Comparison of ENCODE assay signal across 25 cellular contexts in genomic region chr10:66637273-66638036, GRCh38.
DNase-seq lines count a peak whose midpoint lies in the region; ATAC-seq and TF ChIP-seq lines count a peak whose summit lies in the region.
"Had no signal": no experiment of that assay in that cellular context is flagged by ENCODE, and none has a peak within 500 bp of the region (broad histone marks: within the 10 kb centered on the region; RNA-seq: fewer than 3 reads in every experiment).

No MANE protein-coding gene starts in this region.

- no peaks in the 10 kb centered on the region for H3K27me3 Mint-ChIP-seq in stimulated activated memory B cell treated with anti-CD40 and anti-IgM and Interleukin-4, amounts not matched to agents 10 μg/mL and 1 μg/mL and 100 μg/mL, for 72 hours
- H3K27me3 Mint-ChIP-seq: activated CD8-positive, alpha-beta T cell treated with anti-CD3 and anti-CD28 coated beads for 36 hours; naive thymus-derived CD8-positive, alpha-beta T cell had no signal

- no peak overlapping the region for H3K4me3 ChIP-seq in heart left ventricle
- H3K4me3 ChIP-seq in left ventricle myocardium inferior: no peak overlapping the region
- no peak overlapping the region for H3K4me3 ChIP-seq in RWPE2 (ENCODE audit: severe bottlenecking)
- H3K4me3 ChIP-seq: BLaER1 treated with 17β-estradiol and CSF1 and Interleukin-3, amounts not matched to agents 10 nM and 100 nM; GM12878; testis had no signal

- H3K27ac ChIP-seq in heart left ventricle (no peak overlapping the region), left ventricle myocardium inferior (replicated peaks) (no peak overlapping the region), RWPE2 (ENCODE audit: poor library complexity, severe bottlenecking) (no peak overlapping the region), caudate nucleus (ENCODE audit: low read depth, low read length) (no peak overlapping the region)
- H3K27ac ChIP-seq: BLaER1 treated with 17β-estradiol and CSF1 and Interleukin-3, amounts not matched to agents 10 nM and 100 nM; KMS-11; testis had no signal

- peak in 3 of 5 donors; percentile 17 to 28 (median 26) for DNase-seq in heart left ventricle
- no peak for DNase-seq in left ventricle myocardium inferior
- DNase-seq in RWPE2 (ENCODE audit: low spot score): no peak
- peak; percentile 27 for DNase-seq in left ventricle myocardium superior
- DNase-seq in SHP77 (lab: John Stamatoyannopoulos, UW): no peak
- no peak for DNase-seq in caudate nucleus (lab: John Stamatoyannopoulos, UW)
- DNase-seq: activated CD4-positive, CD25-positive, alpha-beta regulatory T cell; activated CD8-positive, alpha-beta T cell treated with anti-CD3 and anti-CD28 coated beads for 36 hours; activated naive CD4-positive, alpha-beta T cell; activated T-cell treated with anti-CD3 and anti-CD28 coated beads, Interleukin-2, amount 50 U/mL, for 1 hour; mesenchymal stem cell; naive thymus-derived CD8-positive, alpha-beta T cell; NCI-H1092 treated with DMSO at 0.1 percent for 48 hours; NCI-H2029 treated with DMSO at 0.1 percent for 48 hours; NCI-H446 treated with DMSO at 0.1 percent for 48 hours; NK-92 treated with Interleukin-12 subunit alpha and Interleukin-12 subunit beta, amount 100 ng/mL, for 24 hours; T-helper 9 cell; testis had no signal

- WGBS in heart left ventricle, 4 donors: 31 to 43% (median 37%) methylated on average over 2 to 3 of the region's 3 CpGs

- H3K9me3 ChIP-seq in heart left ventricle (no peaks in the 10 kb centered on the region), left ventricle myocardium inferior (replicated peaks) (no peaks in the 10 kb centered on the region), RWPE2 (ENCODE audit: severe bottlenecking) (no peaks in the 10 kb centered on the region)
- H3K9me3 ChIP-seq: BLaER1 treated with 17β-estradiol and CSF1 and Interleukin-3, amounts not matched to agents 10 nM and 100 nM; testis had no signal

- TF ChIP-seq POLR2A in heart left ventricle (IDR thresholded peaks at IDR 0.05): no peak

- no peaks in the 10 kb centered on the region for H3K4me1 Mint-ChIP-seq in stimulated activated memory B cell treated with anti-CD40 and anti-IgM and Interleukin-4, amounts not matched to agents 10 μg/mL and 1 μg/mL and 100 μg/mL, for 72 hours
- H3K4me1 Mint-ChIP-seq: naive thymus-derived CD8-positive, alpha-beta T cell; stimulated activated effector memory CD8-positive, alpha-beta T cell treated with anti-CD3 and anti-CD28 coated beads, Interleukin-12 subunit alpha, Interleukin-12 subunit beta, amount 100 ng/mL, for 72 hours had no signal

- H3K4me3 Mint-ChIP-seq in stimulated activated memory B cell treated with anti-CD40 and anti-IgM and Interleukin-4, amounts not matched to agents 10 μg/mL and 1 μg/mL and 100 μg/mL, for 72 hours: no peak overlapping the region
- H3K4me3 Mint-ChIP-seq: activated CD8-positive, alpha-beta T cell treated with anti-CD3 and anti-CD28 coated beads for 36 hours; naive thymus-derived CD8-positive, alpha-beta T cell; stimulated activated effector memory CD8-positive, alpha-beta T cell treated with anti-CD3 and anti-CD28 coated beads, Interleukin-12 subunit alpha, Interleukin-12 subunit beta, amount 100 ng/mL, for 72 hours had no signal

- no peak overlapping the region for H3K27ac Mint-ChIP-seq in stimulated activated memory B cell treated with anti-CD40 and anti-IgM and Interleukin-4, amounts not matched to agents 10 μg/mL and 1 μg/mL and 100 μg/mL, for 72 hours
- H3K27ac Mint-ChIP-seq: activated CD8-positive, alpha-beta T cell treated with anti-CD3 and anti-CD28 coated beads for 36 hours; naive thymus-derived CD8-positive, alpha-beta T cell; stimulated activated effector memory CD8-positive, alpha-beta T cell treated with anti-CD3 and anti-CD28 coated beads, Interleukin-12 subunit alpha, Interleukin-12 subunit beta, amount 100 ng/mL, for 72 hours had no signal

- no peaks in the 10 kb centered on the region for H3K36me3 ChIP-seq in heart left ventricle
- H3K36me3 ChIP-seq in left ventricle myocardium inferior: no peaks in the 10 kb centered on the region
- H3K36me3 ChIP-seq in RWPE2 (ENCODE audit: low read depth): no peaks in the 10 kb centered on the region
- H3K36me3 ChIP-seq: BLaER1 treated with 17β-estradiol and CSF1 and Interleukin-3, amounts not matched to agents 10 nM and 100 nM had no signal

- ATAC-seq in heart left ventricle: peak in 3 of 4 donors; percentile 73 to 84 (median 81)
- peak; percentile 55; the same call in 2 of the 3 replicates for ATAC-seq in RWPE2 (ENCODE audit: low read depth)
- ATAC-seq in left ventricle myocardium superior: peak; percentile 63
- ATAC-seq in stimulated activated memory B cell treated with anti-CD40 and anti-IgM and Interleukin-4, amounts not matched to agents 10 μg/mL and 1 μg/mL and 100 μg/mL, for 72 hours: peak; percentile 16
- ATAC-seq in GM19452 (IDR thresholded peaks at IDR 0.05; ENCODE audit: unreplicated experiment): no peak
- ATAC-seq: activated CD8-positive, alpha-beta T cell treated with anti-CD3 and anti-CD28 coated beads for 36 hours; GM12878; naive thymus-derived CD8-positive, alpha-beta T cell; sciatic nerve; stimulated activated effector memory CD8-positive, alpha-beta T cell treated with anti-CD3 and anti-CD28 coated beads, Interleukin-12 subunit alpha, Interleukin-12 subunit beta, amount 100 ng/mL, for 72 hours had no signal

- H3K36me3 Mint-ChIP-seq in stimulated activated memory B cell treated with anti-CD40 and anti-IgM and Interleukin-4, amounts not matched to agents 10 μg/mL and 1 μg/mL and 100 μg/mL, for 72 hours: no peaks in the 10 kb centered on the region
- H3K36me3 Mint-ChIP-seq: naive thymus-derived CD8-positive, alpha-beta T cell; stimulated activated effector memory CD8-positive, alpha-beta T cell treated with anti-CD3 and anti-CD28 coated beads, Interleukin-12 subunit alpha, Interleukin-12 subunit beta, amount 100 ng/mL, for 72 hours had no signal

- intact Hi-C loops in heart left ventricle (cut with DNase I) (no loop called here), left ventricle myocardium inferior (cut with micrococcal nuclease) (no loop called here), left ventricle myocardium superior (cut with micrococcal nuclease) (no loop called here)

- H3K27me3 ChIP-seq in heart left ventricle (no peaks in the 10 kb centered on the region), left ventricle myocardium inferior (ENCODE audit: low read depth) (no peaks in the 10 kb centered on the region), RWPE2 (ENCODE audit: insufficient read depth, poor library complexity, severe bottlenecking) (no peaks in the 10 kb centered on the region)
- H3K27me3 ChIP-seq: BLaER1 treated with 17β-estradiol and CSF1 and Interleukin-3, amounts not matched to agents 10 nM and 100 nM; testis had no signal

- H3K4me1 ChIP-seq in heart left ventricle: peaks cover 0 to 9% (median 0%) of the 10 kb centered on the region in 12 donors
- peaks cover 6% of the 10 kb centered on the region for H3K4me1 ChIP-seq in left ventricle myocardium inferior
- H3K4me1 ChIP-seq in RWPE2 (ENCODE audit: insufficient read depth, poor library complexity, severe bottlenecking): no peaks in the 10 kb centered on the region
- H3K4me1 ChIP-seq: BLaER1 treated with 17β-estradiol and CSF1 and Interleukin-3, amounts not matched to agents 10 nM and 100 nM; testis had no signal

- TF ChIP-seq CTCF in heart left ventricle (IDR thresholded peaks at IDR 0.05): no peak
- no peak for TF ChIP-seq CTCF in left ventricle myocardium inferior (IDR thresholded peaks at IDR 0.05; ENCODE audit: borderline replicate concordance)
- no peak for TF ChIP-seq CTCF in RWPE2 (IDR thresholded peaks at IDR 0.05; ENCODE audit: poor library complexity, severe bottlenecking)

- H3K9me3 Mint-ChIP-seq in stimulated activated memory B cell treated with anti-CD40 and anti-IgM and Interleukin-4, amounts not matched to agents 10 μg/mL and 1 μg/mL and 100 μg/mL, for 72 hours: peaks cover 5% of the 10 kb centered on the region
- H3K9me3 Mint-ChIP-seq: activated CD8-positive, alpha-beta T cell treated with anti-CD3 and anti-CD28 coated beads for 36 hours had no signal

Comparison
In these comparisons a context has a peak if more than half of its experiments do, and no peak if none do; other contexts are left out.
1. DNase-seq: peak in heart left ventricle (3 of 5) and left ventricle myocardium superior (single experiment); none in left ventricle myocardium inferior (single experiment), RWPE2 (single experiment), SHP77 (0 of 2) and caudate nucleus (0 of 61).